19 cellular contexts compared by ENCODE assay signal in genomic region chr3:143412084-143412483, GRCh38.
DNase-seq lines count a peak whose midpoint lies in the region; ATAC-seq, FAIRE-seq and TF ChIP-seq lines count a peak whose summit lies in the region.
"Had no signal": no experiment of that assay in that cellular context is flagged by ENCODE, and none has a peak within 500 bp of the region (broad histone marks: within the 10 kb centered on the region; RNA-seq: fewer than 3 reads in every experiment).

No MANE protein-coding gene starts in this region.

- RAD21 ChIA-PET in GM12878 (lab: Charles Lee; ENCODE audit: unreplicated experiment): no interaction called here

- DNase-seq in GM12878 (ENCODE audit: low read depth, low spot score) (no peak), ureter (ENCODE audit: low spot score) (no peak), cortex of kidney (lab: John Stamatoyannopoulos, UW) (no peak)
- no peak for DNase-seq in stimulated activated naive CD8-positive, alpha-beta T cell treated with anti-CD3 and anti-CD28 coated beads, Interleukin-15, Interleukin-2, amounts not matched to agents 100 U/mL and 50 U/mL, for 24 hours
- no peak for DNase-seq in stimulated activated CD4-positive, alpha-beta T cell treated with anti-CD3 and anti-CD28 coated beads, Interleukin-12 subunit alpha, Interleukin-12 subunit beta, amount 100 ng/mL, for 4 hours
- DNase-seq: DMS 273 treated with DMSO at 0.1 percent for 48 hours, GF-D8, NCI-H1417 treated with DMSO at 0.1 percent for 48 hours, NCI-H1930, NCI-H526 treated with DMSO at 0.1 percent for 48 hours, PC-9 had no signal

- FAIRE-seq in GM12878 (lab: Jason Lieb, UNC): no peak
- FAIRE-seq: A204.1, H54 had no signal

- no peak for TF ChIP-seq RAD21 in GM12878 (IDR thresholded peaks at IDR 0.05; ENCODE audit: insufficient read depth, low read depth, low read length)

- intact Hi-C loops in GM12878 (cut with micrococcal nuclease; ENCODE audit: unreplicated experiment): loop anchor here (5.0 kb wide), 1 partner anchor 290 kb away; no protein-coding TSS in a partner anchor

- peak overlapping the region in 8 of 11 experiments; percentile 56 to 86 (median 79); a peak in 13 of 22 replicates for H3K4me2 ChIP-seq in BLaER1 treated with 17β-estradiol and CSF1 and Interleukin-3, amounts not matched to agents 10 nM and 100 nM
- peak overlapping the region; percentile 11; the same call in 1 of the 2 replicates for H3K4me2 ChIP-seq in GM12878 (ENCODE audit: control insufficient read depth, insufficient read depth)
- H3K4me2 ChIP-seq: PC-9 had no signal

- no TSS peak for BruUV-seq in GM12878 (replicated peaks; lab: Mats Ljungman, UMichigan)

- peaks cover 33 to 54% (median 49%) of the 10 kb centered on the region in 10 experiments for H3K4me1 ChIP-seq in BLaER1 treated with 17β-estradiol and CSF1 and Interleukin-3, amounts not matched to agents 10 nM and 100 nM
- peaks cover 28% of the 10 kb centered on the region for H3K4me1 ChIP-seq in GM12878 (ENCODE audit: control insufficient read depth, insufficient read depth, low read length)
- H3K4me1 ChIP-seq: SJSA1 had no signal

- no peak for TF ChIP-seq POLR2A in GM12878 (IDR thresholded peaks at IDR 0.05; ENCODE audit: low read depth, low read length)

- H3K27ac ChIP-seq in BLaER1 treated with 17β-estradiol and CSF1 and Interleukin-3, amounts not matched to agents 10 nM and 100 nM: 0 out of 22 replicates have a peak overlapping the region, but pooled peaks of 1 of the 11 experiments have one; percentile 9
- H3K27ac ChIP-seq in GM12878 (ENCODE audit: control insufficient read depth, insufficient read depth): no peak overlapping the region
- H3K27ac ChIP-seq: C4-2B, PC-9, SJSA1 had no signal

- 67% methylated on average over 3 of the region's 3 CpGs for WGBS in GM12878 (ENCODE audit: insufficient coverage, insufficient replicate concordance, low lambda C conversion rate, missing lambda C conversion rate)

- POLR2A ChIA-PET in GM12878 (lab: Charles Lee): no interaction called here

- H3K9me3 ChIP-seq in BLaER1 treated with 17β-estradiol and CSF1 and Interleukin-3, amounts not matched to agents 10 nM and 100 nM (replicated peaks in 1 of 11): peaks cover 0 to 12% (median 4%) of the 10 kb centered on the region in 11 experiments; a peak in 8 of 22 replicates
- no peaks in the 10 kb centered on the region; the same call in 2 of the 3 replicates for H3K9me3 ChIP-seq in GM12878 (replicated peaks; ENCODE audit: control insufficient read depth, insufficient read depth, low read length)
- H3K9me3 ChIP-seq: SJSA1 had no signal

- peaks cover 0 to 22% (median 0%) of the 10 kb centered on the region in 11 experiments; a peak in 3 of 22 replicates for H3K36me3 ChIP-seq in BLaER1 treated with 17β-estradiol and CSF1 and Interleukin-3, amounts not matched to agents 10 nM and 100 nM
- H3K36me3 ChIP-seq in GM12878 (ENCODE audit: control insufficient read depth in 2 of 2, insufficient read depth in 2 of 2, low read length in 1 of 2): no peaks in the 10 kb centered on the region
- H3K36me3 ChIP-seq: SJSA1 had no signal

- no peaks in the 10 kb centered on the region for H4K20me1 ChIP-seq in BLaER1 treated with 17β-estradiol and CSF1 and Interleukin-3, amounts not matched to agents 10 nM and 100 nM
- no peaks in the 10 kb centered on the region for H4K20me1 ChIP-seq in GM12878 (ENCODE audit: control insufficient read depth, insufficient read depth)

- no peak overlapping the region for H2AFZ ChIP-seq in GM12878 (ENCODE audit: control insufficient read depth, low read depth, low read length)
- H2AFZ ChIP-seq: PC-9 had no signal

- in situ Hi-C loops in GM12878 (cut with MboI): no loop called here

- TF ChIP-seq CTCF in GM12878 (IDR thresholded peaks at IDR 0.05 in 2 of 3, conservative IDR thresholded peaks at IDR 0.05 in 1 of 3; ENCODE audit: control insufficient read depth in 2 of 3, extremely low read depth in 1 of 3, insufficient read depth in 1 of 3, low read depth in 3 of 3, low read length in 3 of 3): no peak

- no peak overlapping the region for H3K4me3 ChIP-seq in BLaER1 treated with 17β-estradiol and CSF1 and Interleukin-3, amounts not matched to agents 10 nM and 100 nM
- no peak overlapping the region for H3K4me3 ChIP-seq in GM12878
- H3K4me3 ChIP-seq: K562, PC-9, SJSA1 had no signal

- CTCF ChIA-PET in GM12878 (lab: Yijun Ruan, JAX): interaction anchor here (0.6 kb wide), 1 partner anchor 1247 kb away, joined by 3 read pairs; no protein-coding TSS in a partner anchor

- TF ChIP-seq EP300 in GM12878 (IDR thresholded peaks at IDR 0.05; ENCODE audit: borderline replicate concordance in 1 of 2, control insufficient read depth in 1 of 2, low read depth in 2 of 2, low read length in 2 of 2): no peak

- no peaks in the 10 kb centered on the region for H3K79me2 ChIP-seq in GM12878 (ENCODE audit: control insufficient read depth, insufficient read depth, low read length)

- SMC1A ChIA-PET in GM12878 (lab: Charles Lee; ENCODE audit: uncharacterized antibody, unreplicated experiment): no interaction called here

- H3K27me3 ChIP-seq in BLaER1 treated with 17β-estradiol and CSF1 and Interleukin-3, amounts not matched to agents 10 nM and 100 nM: no peaks in the 10 kb centered on the region
- no peaks in the 10 kb centered on the region for H3K27me3 ChIP-seq in GM12878 (replicated peaks in 1 of 2; ENCODE audit: control insufficient read depth in 2 of 2, insufficient read depth in 2 of 2, low read length in 1 of 2)
- H3K27me3 ChIP-seq: SJSA1 had no signal

- ATAC-seq in GM19395 (IDR thresholded peaks at IDR 0.05; ENCODE audit: unreplicated experiment): peak; percentile 75
- peak; percentile 42 for ATAC-seq in HG03442 (IDR thresholded peaks at IDR 0.05; ENCODE audit: unreplicated experiment)
- peak; percentile 35; the same call in 2 of the 3 replicates for ATAC-seq in GM12878
- no peak for ATAC-seq in stimulated activated naive CD8-positive, alpha-beta T cell treated with anti-CD3 and anti-CD28 coated beads, Interleukin-15, Interleukin-2, amounts not matched to agents 100 U/mL and 50 U/mL, for 24 hours
- ATAC-seq: K562 had no signal

- H3K9ac ChIP-seq in BLaER1 treated with 17β-estradiol and CSF1 and Interleukin-3, amounts not matched to agents 10 nM and 100 nM: no peak overlapping the region
- no peak overlapping the region for H3K9ac ChIP-seq in GM12878 (ENCODE audit: control insufficient read depth, insufficient read depth, low read length)

TF ChIP-seq in GM12878, 131 proteins besides CTCF, POLR2A, EP300 and RAD21:
- TF ChIP-seq NFIC (IDR thresholded peaks at IDR 0.05; ENCODE audit: low read depth, low read length) (0 out of 2 replicates have a peak, but pooled peaks have one; percentile 15), EED (IDR thresholded peaks at IDR 0.05; ENCODE audit: low read depth) (0 out of 2 replicates have a peak, but pooled peaks have one; percentile 17), SPI1 (IDR thresholded peaks at IDR 0.05; ENCODE audit: borderline replicate concordance, insufficient read depth, low read depth, low read length) (peak; percentile 77), RUNX3 (IDR thresholded peaks at IDR 0.05; ENCODE audit: low read length) (peak; percentile 86), MYB (IDR thresholded peaks at IDR 0.05; ENCODE audit: borderline replicate concordance, low read depth, low read length) (no peak), YY1 (IDR thresholded peaks at IDR 0.05; ENCODE audit: low read depth, low read length) (peak; percentile 87)
